ENCODE assay signal across 8 cellular contexts in genomic region chr13:46796129-46796514, GRCh38. TPM values are rescaled to one million over a fixed set of nuclear protein-coding genes. Genes with fewer than 3 reads are reported as not detected.
DNase-seq lines count a peak whose midpoint lies in the region; ATAC-seq, FAIRE-seq and TF ChIP-seq lines count a peak whose summit lies in the region.

No MANE protein-coding gene starts in this region.

- H2AFZ ChIP-seq in DND-41 (ENCODE audit: low read depth, low read length): peak overlapping the region; percentile 100

- H3K9ac ChIP-seq in DND-41 (ENCODE audit: low read depth, low read length): peak overlapping the region; percentile 96

- H3K4me2 ChIP-seq in DND-41 (ENCODE audit: insufficient read depth, low read length): peak overlapping the region; percentile 93

- intact Hi-C loops in pancreas (cut with DNase I): no loop called here

- H3K27ac ChIP-seq in DND-41 (ENCODE audit: low read length) (peak overlapping the region; percentile 98), Peyer's patch (peak overlapping the region; percentile 80 to 92 (median 88)), pancreas (peak overlapping the region; percentile 72 to 93 (median 83))

- H3K9me3 ChIP-seq in DND-41 (ENCODE audit: insufficient read depth, low read length, severe bottlenecking) (no peaks in the 10 kb centered on the region), Peyer's patch (no peaks in the 10 kb centered on the region), pancreas (no peaks in the 10 kb centered on the region)

- TF ChIP-seq CTCF in DND-41 (IDR thresholded peaks at IDR 0.05; ENCODE audit: borderline replicate concordance, extremely low read depth, low read length, poor library complexity, severe bottlenecking) (no peak), Peyer's patch (IDR thresholded peaks at IDR 0.05) (no peak), epithelial cell of proximal tubule (conservative IDR thresholded peaks at IDR 0.05; ENCODE audit: low read depth, low read length) (no peak), pancreas (IDR thresholded peaks at IDR 0.05) (no peak)

- WGBS in pancreas, 2 donors: 66 to 69% methylated on average over 5 of the region's 5 CpGs

- no peaks in the 10 kb centered on the region for H4K20me1 ChIP-seq in DND-41 (ENCODE audit: insufficient read depth, low read length)

- ATAC-seq in DND-41 (ENCODE audit: insufficient read depth, low read depth) (no peak), pancreas (no peak), GM21526 (IDR thresholded peaks at IDR 0.05; ENCODE audit: low FRiP score, unreplicated experiment) (no peak)

- no peak for TF ChIP-seq POLR2A in Peyer's patch (IDR thresholded peaks at IDR 0.05)
- no peak for TF ChIP-seq POLR2A in erythroblast (IDR thresholded peaks at IDR 0.05; ENCODE audit: low read length)

- no peak for FAIRE-seq in pancreas (lab: Jason Lieb, UNC)

- peaks cover 56% of the 10 kb centered on the region for H3K79me2 ChIP-seq in DND-41 (ENCODE audit: insufficient read depth, low read length)

- H3K27me3 ChIP-seq in DND-41 (ENCODE audit: insufficient read depth, low read length, poor library complexity) (no peaks in the 10 kb centered on the region), Peyer's patch (no peaks in the 10 kb centered on the region), pancreas (no peaks in the 10 kb centered on the region)

- peaks cover 53% of the 10 kb centered on the region for H3K4me1 ChIP-seq in DND-41 (ENCODE audit: insufficient read depth, low read length)
- peaks cover 0 to 29% (median 3%) of the 10 kb centered on the region in 4 donors for H3K4me1 ChIP-seq in Peyer's patch
- H3K4me1 ChIP-seq in pancreas: peaks cover 4 to 20% (median 14%) of the 10 kb centered on the region in 3 donors

- DNase-seq in DND-41: no peak
- DNase-seq in Peyer's patch: no peak
- no peak for DNase-seq in epithelial cell of proximal tubule (ENCODE audit: low read depth)
- DNase-seq in pancreas: no peak
- no peak for DNase-seq in SHP77 treated with DMSO at 0.1 percent for 48 hours (lab: John Stamatoyannopoulos, UW)
- DNase-seq in erythroblast (lab: John Stamatoyannopoulos, UW): no peak
- DNase-seq in NCI-H526 treated with DMSO at 0.1 percent for 48 hours (lab: John Stamatoyannopoulos, UW): no peak

- H3K4me3 ChIP-seq in DND-41 (ENCODE audit: low read depth in 1 of 2, low read length in 2 of 2) (peak overlapping the region; percentile 82 to 97), Peyer's patch (peak overlapping the region; percentile 77 to 90 (median 83)), epithelial cell of proximal tubule (ENCODE audit: low read depth, low read length) (peak overlapping the region; percentile 81), pancreas (peak overlapping the region; percentile 64 to 93 (median 78))

- peaks cover 17% of the 10 kb centered on the region for H3K36me3 ChIP-seq in DND-41 (ENCODE audit: insufficient read depth, low read length)
- H3K36me3 ChIP-seq in Peyer's patch: peaks cover 0 to 5% (median 0%) of the 10 kb centered on the region in 3 donors
- H3K36me3 ChIP-seq in pancreas: no peaks in the 10 kb centered on the region

RNA-seq across cellular contexts. Expression of gene ESD, which starts 0.8 kb away (rescaled TPM):
- total RNA-seq in Peyer's patch: 10 to 100 TPM; 52.7 to 76.7 (median 66.1) TPM
- 163 TPM in 2 replicates for total RNA-seq in epithelial cell of proximal tubule
- total RNA-seq in pancreas: 10 to 100 TPM; 19.2 to 40.4 (median 31.0) TPM
- polyA plus RNA-seq in pancreas: 10 to 100 TPM; 24.4 to 58.9 TPM
